13 cellular contexts compared by ENCODE assay signal in the genomic region with DNA sequence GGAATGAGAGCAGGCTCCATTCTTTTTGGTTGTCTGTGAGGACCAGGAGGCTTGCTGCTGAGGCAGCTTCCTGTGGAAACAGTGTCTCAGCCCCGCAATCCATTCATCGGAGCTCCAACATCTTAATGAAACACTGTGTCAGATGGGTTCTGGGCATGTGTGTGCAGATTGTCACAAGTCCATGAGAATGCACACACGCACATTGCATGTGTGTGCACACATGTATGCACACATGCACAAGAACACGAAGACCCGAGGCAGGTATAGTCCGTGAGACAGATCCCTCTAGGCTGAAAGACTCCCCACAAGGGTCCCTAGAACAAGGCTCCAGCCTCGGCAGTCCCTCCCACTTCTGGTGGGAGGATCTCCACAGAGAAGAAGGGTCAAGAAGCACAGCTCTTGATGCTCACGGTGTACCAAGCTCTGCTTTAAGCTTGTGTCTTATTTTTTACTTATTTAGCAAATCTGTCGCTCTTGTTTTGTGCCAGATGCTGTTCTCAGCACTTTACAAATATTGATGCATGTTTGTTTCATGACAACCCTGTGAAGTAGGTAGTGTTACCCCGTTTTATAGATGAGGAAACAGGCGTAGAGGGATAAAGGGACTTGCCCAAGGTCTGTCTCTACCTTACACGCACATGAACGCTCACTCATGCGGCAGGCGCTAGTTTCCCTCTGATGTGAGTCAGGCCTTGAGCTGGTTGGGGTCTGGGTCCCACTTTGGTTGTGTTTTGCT.
A peak's percentile ranks its signal among the peaks of the same experiment; 100 is the strongest.
DNase-seq lines count a peak whose midpoint lies in the region; ATAC-seq, FAIRE-seq and TF ChIP-seq lines count a peak whose summit lies in the region.
"Had no signal": no experiment of that assay in that cellular context is flagged by ENCODE, and none has a peak within 500 bp of the region (broad histone marks: within the 10 kb centered on the region; RNA-seq: fewer than 3 reads in every experiment).

No MANE protein-coding gene starts in this region.

- no peak overlapping the region for H3K27ac Mint-ChIP-seq in activated CD8-positive, alpha-beta T cell treated with anti-CD3 and anti-CD28 coated beads for 36 hours
- no peak overlapping the region for H3K27ac Mint-ChIP-seq in activated CD8-positive, alpha-beta T cell treated with anti-CD3 and anti-CD28 coated beads, Interleukin-2, amount 10 ng/mL, durations not matched to agents 7 days and 5 days
- no peak overlapping the region for H3K27ac Mint-ChIP-seq in memory B cell
- no peak overlapping the region for H3K27ac Mint-ChIP-seq in T-helper 2 cell treated with Interferon-gamma antibody and Interleukin-4, amounts not matched to agents 5 μg/mL and 100 μg/mL, for 36 hours

- DNase-seq in activated CD8-positive, alpha-beta T cell treated with anti-CD3 and anti-CD28 coated beads for 36 hours = peak; percentile 13
- no peak for DNase-seq in activated CD8-positive, alpha-beta T cell treated with anti-CD3 and anti-CD28 coated beads, Interleukin-2, amount 10 ng/mL, durations not matched to agents 7 days and 5 days
- peak; percentile 33 for DNase-seq in bronchial epithelial cell (ENCODE audit: low read depth)
- no peak for DNase-seq in memory B cell (ENCODE audit: low spot score in 2 of 2)
- DNase-seq in testis = peak; percentile 53
- DNase-seq in cerebellar nuclear complex (lab: John Stamatoyannopoulos, UW) = no peak
- DNase-seq in T-helper 2 cell treated with Interferon-gamma antibody and Interleukin-4, amounts not matched to agents 5 μg/mL and 100 μg/mL, for 36 hours (ENCODE audit: low spot score) = no peak
- no peak for DNase-seq in BE2C
- DNase-seq: anterior cingulate cortex, DND-41, kidney glomerular epithelial cell, NCI-H524 treated with DMSO at 0.1 percent for 48 hours had no signal

- H3K9me3 Mint-ChIP-seq in activated CD8-positive, alpha-beta T cell treated with anti-CD3 and anti-CD28 coated beads for 36 hours = no peaks in the 10 kb centered on the region
- no peaks in the 10 kb centered on the region for H3K9me3 Mint-ChIP-seq in activated CD8-positive, alpha-beta T cell treated with anti-CD3 and anti-CD28 coated beads, Interleukin-2, amount 10 ng/mL, durations not matched to agents 7 days and 5 days (ENCODE audit: insufficient read depth)
- H3K9me3 Mint-ChIP-seq in memory B cell = no peaks in the 10 kb centered on the region
- H3K9me3 Mint-ChIP-seq in T-helper 2 cell treated with Interferon-gamma antibody and Interleukin-4, amounts not matched to agents 5 μg/mL and 100 μg/mL, for 36 hours = no peaks in the 10 kb centered on the region

- intact Hi-C loops in activated CD8-positive, alpha-beta T cell treated with anti-CD3 and anti-CD28 coated beads for 36 hours (cut with micrococcal nuclease) = no loop called here
- intact Hi-C loops in testis (cut with DNase I; ENCODE audit: low total_unique reads) = no loop called here

- TF ChIP-seq CTCF in activated CD8-positive, alpha-beta T cell treated with anti-CD3 and anti-CD28 coated beads for 36 hours (IDR thresholded peaks at IDR 0.05) = no peak
- TF ChIP-seq CTCF in bronchial epithelial cell (IDR thresholded peaks at IDR 0.05; ENCODE audit: insufficient read depth, low read length, severe bottlenecking) (no peak), testis (IDR thresholded peaks at IDR 0.05) (no peak), BE2C (IDR thresholded peaks at IDR 0.05; ENCODE audit: low read depth, low read length) (no peak)

- H3K4me1 ChIP-seq in testis (peaks cover 52% of the 10 kb centered on the region), BE2C (peaks cover 16% of the 10 kb centered on the region)

- no peak overlapping the region for H3K4me3 ChIP-seq in bronchial epithelial cell (ENCODE audit: low read depth, low read length)
- H3K4me3 ChIP-seq in testis = no peak overlapping the region
- no peak overlapping the region for H3K4me3 ChIP-seq in BE2C (ENCODE audit: low read depth, low read length)

- H3K27me3 Mint-ChIP-seq in activated CD8-positive, alpha-beta T cell treated with anti-CD3 and anti-CD28 coated beads for 36 hours = no peaks in the 10 kb centered on the region
- H3K27me3 Mint-ChIP-seq in activated CD8-positive, alpha-beta T cell treated with anti-CD3 and anti-CD28 coated beads, Interleukin-2, amount 10 ng/mL, durations not matched to agents 7 days and 5 days (ENCODE audit: low read depth) = no peaks in the 10 kb centered on the region
- H3K27me3 Mint-ChIP-seq in memory B cell = no peaks in the 10 kb centered on the region
- H3K27me3 Mint-ChIP-seq in T-helper 2 cell treated with Interferon-gamma antibody and Interleukin-4, amounts not matched to agents 5 μg/mL and 100 μg/mL, for 36 hours (ENCODE audit: low read depth) = peaks cover 4% of the 10 kb centered on the region

- ATAC-seq in activated CD8-positive, alpha-beta T cell treated with anti-CD3 and anti-CD28 coated beads for 36 hours = peak; percentile 25
- no peak for ATAC-seq in activated CD8-positive, alpha-beta T cell treated with anti-CD3 and anti-CD28 coated beads, Interleukin-2, amount 10 ng/mL, durations not matched to agents 7 days and 5 days
- ATAC-seq in memory B cell (ENCODE audit: low read depth) = peak; percentile 32

- H3K9me3 ChIP-seq in testis (no peaks in the 10 kb centered on the region), BE2C (no peaks in the 10 kb centered on the region)

- no peak for FAIRE-seq in bronchial epithelial cell (lab: Jason Lieb, UNC)

- H3K4me3 Mint-ChIP-seq in activated CD8-positive, alpha-beta T cell treated with anti-CD3 and anti-CD28 coated beads for 36 hours = no peak overlapping the region
- H3K4me3 Mint-ChIP-seq in activated CD8-positive, alpha-beta T cell treated with anti-CD3 and anti-CD28 coated beads, Interleukin-2, amount 10 ng/mL, durations not matched to agents 7 days and 5 days = no peak overlapping the region
- H3K4me3 Mint-ChIP-seq in memory B cell = no peak overlapping the region
- H3K4me3 Mint-ChIP-seq in T-helper 2 cell treated with Interferon-gamma antibody and Interleukin-4, amounts not matched to agents 5 μg/mL and 100 μg/mL, for 36 hours = no peak overlapping the region

- no peaks in the 10 kb centered on the region for H3K27me3 ChIP-seq in bronchial epithelial cell (ENCODE audit: control insufficient read depth, insufficient read depth, low read length)
- H3K27me3 ChIP-seq in testis = no peaks in the 10 kb centered on the region
- no peaks in the 10 kb centered on the region for H3K27me3 ChIP-seq in BE2C

- CTCF ChIA-PET in activated CD8-positive, alpha-beta T cell treated with anti-CD3 and anti-CD28 coated beads for 36 hours (lab: Charles Lee) = interaction anchor here (0.8 to 1.4 kb wide), 3 partner anchors 8 to 87 kb away, joined by 3 to 5 read pairs (median 3); no protein-coding TSS in a partner anchor
- CTCF ChIA-PET in activated CD8-positive, alpha-beta T cell treated with anti-CD3 and anti-CD28 coated beads, Interleukin-2, amount 10 ng/mL, durations not matched to agents 7 days and 5 days (lab: Charles Lee) = interaction anchor here (0.9 to 1.7 kb wide), 2 partner anchors 13 to 22 kb away, joined by 3 to 5 read pairs; no protein-coding TSS in a partner anchor

- peaks cover 15% of the 10 kb centered on the region for H3K36me3 ChIP-seq in bronchial epithelial cell (ENCODE audit: control insufficient read depth, insufficient read depth, low read length)
- no peaks in the 10 kb centered on the region for H3K36me3 ChIP-seq in testis (ENCODE audit: low read depth, missing control alignments)
- no peaks in the 10 kb centered on the region for H3K36me3 ChIP-seq in BE2C

- H3K27ac ChIP-seq in testis = peak overlapping the region; percentile 61 to 76
- H3K27ac ChIP-seq: 22Rv1 had no signal

- H3K4me1 Mint-ChIP-seq in activated CD8-positive, alpha-beta T cell treated with anti-CD3 and anti-CD28 coated beads for 36 hours (ENCODE audit: low read depth) = peaks cover 20% of the 10 kb centered on the region
- peaks cover 18% of the 10 kb centered on the region for H3K4me1 Mint-ChIP-seq in activated CD8-positive, alpha-beta T cell treated with anti-CD3 and anti-CD28 coated beads, Interleukin-2, amount 10 ng/mL, durations not matched to agents 7 days and 5 days (ENCODE audit: low read depth)
- H3K4me1 Mint-ChIP-seq in memory B cell = peaks cover 16% of the 10 kb centered on the region
- H3K4me1 Mint-ChIP-seq in T-helper 2 cell treated with Interferon-gamma antibody and Interleukin-4, amounts not matched to agents 5 μg/mL and 100 μg/mL, for 36 hours (ENCODE audit: low read depth) = peaks cover 28% of the 10 kb centered on the region

- no peaks in the 10 kb centered on the region for H3K36me3 Mint-ChIP-seq in activated CD8-positive, alpha-beta T cell treated with anti-CD3 and anti-CD28 coated beads for 36 hours (ENCODE audit: low read depth)
- H3K36me3 Mint-ChIP-seq in activated CD8-positive, alpha-beta T cell treated with anti-CD3 and anti-CD28 coated beads, Interleukin-2, amount 10 ng/mL, durations not matched to agents 7 days and 5 days (ENCODE audit: low read depth) = peaks cover 3% of the 10 kb centered on the region
- no peaks in the 10 kb centered on the region for H3K36me3 Mint-ChIP-seq in memory B cell
- no peaks in the 10 kb centered on the region for H3K36me3 Mint-ChIP-seq in T-helper 2 cell treated with Interferon-gamma antibody and Interleukin-4, amounts not matched to agents 5 μg/mL and 100 μg/mL, for 36 hours (ENCODE audit: low read depth)

- POLR2A ChIA-PET in activated CD8-positive, alpha-beta T cell treated with anti-CD3 and anti-CD28 coated beads for 36 hours (lab: Charles Lee) = interaction anchor here (0.6 kb wide), 1 partner anchor 122 kb away, joined by 3 read pairs; no protein-coding TSS in a partner anchor
- POLR2A ChIA-PET in activated CD8-positive, alpha-beta T cell treated with anti-CD3 and anti-CD28 coated beads, Interleukin-2, amount 10 ng/mL, durations not matched to agents 7 days and 5 days (lab: Charles Lee) = no interaction called here

- WGBS in testis, 2 donors = 53 to 54% methylated on average over 12 to 15 of the region's 15 CpGs

- no peak for TF ChIP-seq POLR2A in testis (IDR thresholded peaks at IDR 0.05)

Comparison
In these comparisons a context has a peak if more than half of its experiments do, and no peak if none do; other contexts are left out.
1. DNase-seq: peak in activated CD8-positive, alpha-beta T cell treated with anti-CD3 and anti-CD28 coated beads for 36 hours (single experiment), bronchial epithelial cell (single experiment) and testis (single experiment); none in activated CD8-positive, alpha-beta T cell treated with anti-CD3 and anti-CD28 coated beads, Interleukin-2, amount 10 ng/mL, durations not matched to agents 7 days and 5 days (single experiment), memory B cell (0 of 2), cerebellar nuclear complex (0 of 2), T-helper 2 cell treated with Interferon-gamma antibody and Interleukin-4, amounts not matched to agents 5 μg/mL and 100 μg/mL, for 36 hours (single experiment) and BE2C (single experiment).